9 cellular contexts compared by ENCODE assay signal in the genomic region with DNA sequence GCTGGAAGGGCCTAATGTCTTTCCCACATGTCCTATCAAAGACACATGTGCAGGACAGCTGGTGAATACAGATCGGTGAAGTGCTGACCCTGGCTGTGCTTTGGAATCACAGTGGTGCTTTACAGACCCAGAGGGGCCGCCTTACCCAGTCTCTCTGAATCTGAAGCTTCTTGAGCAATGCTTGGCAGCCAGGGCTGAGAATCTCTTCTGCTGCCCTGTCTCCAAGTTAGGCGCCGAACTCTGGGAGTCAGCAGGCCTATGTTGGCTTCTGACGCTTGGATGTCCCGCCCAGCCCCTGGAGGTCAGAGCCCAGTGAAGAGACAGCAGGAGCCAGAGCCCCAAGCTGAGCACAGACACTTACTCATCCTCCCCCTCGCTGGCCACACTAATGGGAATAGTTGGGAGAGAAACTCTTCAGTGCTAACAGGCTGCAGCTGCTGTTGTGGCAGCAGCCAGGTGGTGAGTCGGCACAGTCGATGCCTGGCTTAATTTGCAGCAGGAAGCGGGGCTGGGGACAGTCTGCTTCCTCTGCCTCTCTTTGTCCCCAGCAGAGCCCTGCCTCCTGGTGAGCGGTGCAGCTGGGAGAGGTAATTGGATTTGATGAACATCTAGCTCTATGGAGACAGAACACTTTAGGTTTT.
A peak's percentile ranks its signal among the peaks of the same experiment; 100 is the strongest.
DNase-seq lines count a peak whose midpoint lies in the region; ATAC-seq and TF ChIP-seq lines count a peak whose summit lies in the region.
"Had no signal": no experiment of that assay in that cellular context is flagged by ENCODE, and none has a peak within 500 bp of the region (broad histone marks: within the 10 kb centered on the region; RNA-seq: fewer than 3 reads in every experiment).

No MANE protein-coding gene starts in this region.

- intact Hi-C loops in cardiac septum (cut with DNase I) = loop anchor here (5.0 kb wide), 1 partner anchor 303 kb away; no protein-coding TSS in a partner anchor

- TF ChIP-seq CTCF in GM13977 (IDR thresholded peaks at IDR 0.05; ENCODE audit: extremely low read depth, insufficient read depth, missing control alignments) = no peak

- no peak overlapping the region for H3K27ac Mint-ChIP-seq in activated CD4-positive, alpha-beta T cell treated with anti-CD3 and anti-CD28 coated beads, Interleukin-2, amount 10 ng/mL, durations not matched to agents 7 days and 5 days

- H3K9me3 ChIP-seq in NT2/D1 (ENCODE audit: insufficient read depth, low read length) (no peaks in the 10 kb centered on the region), skeletal muscle satellite cell (replicated peaks; ENCODE audit: low read length) (no peaks in the 10 kb centered on the region)

- H3K4me3 Mint-ChIP-seq in activated CD4-positive, alpha-beta T cell treated with anti-CD3 and anti-CD28 coated beads, Interleukin-2, amount 10 ng/mL, durations not matched to agents 7 days and 5 days = no peak overlapping the region

- no peaks in the 10 kb centered on the region for H3K9me3 Mint-ChIP-seq in activated CD4-positive, alpha-beta T cell treated with anti-CD3 and anti-CD28 coated beads, Interleukin-2, amount 10 ng/mL, durations not matched to agents 7 days and 5 days

- POLR2A ChIA-PET in HEK293T (lab: Yijun Ruan, JAX) = no interaction called here
- POLR2A ChIA-PET in activated CD4-positive, alpha-beta T cell treated with anti-CD3 and anti-CD28 coated beads, Interleukin-2, amount 10 ng/mL, durations not matched to agents 7 days and 5 days (lab: Charles Lee) = no interaction called here

- no peak for ATAC-seq in HG02623 (IDR thresholded peaks at IDR 0.05; ENCODE audit: unreplicated experiment)

- no peaks in the 10 kb centered on the region for H3K27me3 Mint-ChIP-seq in activated CD4-positive, alpha-beta T cell treated with anti-CD3 and anti-CD28 coated beads, Interleukin-2, amount 10 ng/mL, durations not matched to agents 7 days and 5 days

- H3K36me3 ChIP-seq in NT2/D1 (ENCODE audit: insufficient read depth, insufficient read length, low read length) = no peaks in the 10 kb centered on the region
- H3K36me3 ChIP-seq in skeletal muscle satellite cell (ENCODE audit: insufficient read depth, low read length) = no peaks in the 10 kb centered on the region

- peak overlapping the region; percentile 6 for H3K9ac ChIP-seq in NT2/D1 (ENCODE audit: insufficient read length, low read depth)
- H3K9ac ChIP-seq in skeletal muscle satellite cell (ENCODE audit: low read depth, low read length) = peak overlapping the region; percentile 17
- H3K9ac ChIP-seq: KMS-11 had no signal

- H3K36me3 Mint-ChIP-seq in activated CD4-positive, alpha-beta T cell treated with anti-CD3 and anti-CD28 coated beads, Interleukin-2, amount 10 ng/mL, durations not matched to agents 7 days and 5 days (ENCODE audit: low read depth) = no peaks in the 10 kb centered on the region

- H3K4me1 Mint-ChIP-seq in activated CD4-positive, alpha-beta T cell treated with anti-CD3 and anti-CD28 coated beads, Interleukin-2, amount 10 ng/mL, durations not matched to agents 7 days and 5 days = peaks cover 25% of the 10 kb centered on the region

- in situ Hi-C loops in GM13977 (cut with MboI; ENCODE audit: low pct_unique_long_range_greater_than_20kb, low sequenced_read_pairs, unreplicated experiment) = no loop called here

- DNase-seq in HEK293T (ENCODE audit: extremely low spot score) (peak; percentile 13), NT2/D1 (ENCODE audit: low read depth, low spot score) (peak; percentile 68), cardiac septum (ENCODE audit: low spot score) (peak; percentile 81), mesenteric fat pad (ENCODE audit: low spot score) (no peak), GM13977 (ENCODE audit: low spot score) (no peak)
- DNase-seq in activated CD4-positive, alpha-beta T cell treated with anti-CD3 and anti-CD28 coated beads, Interleukin-2, amount 10 ng/mL, durations not matched to agents 7 days and 5 days = no peak

- H3K4me3 ChIP-seq in NT2/D1 (ENCODE audit: insufficient read length, low read depth) = no peak overlapping the region
- no peak overlapping the region for H3K4me3 ChIP-seq in skeletal muscle satellite cell (ENCODE audit: low read length)

- H3K4me1 ChIP-seq in NT2/D1 (ENCODE audit: insufficient read depth, insufficient read length) = peaks cover 19% of the 10 kb centered on the region
- peaks cover 24% of the 10 kb centered on the region for H3K4me1 ChIP-seq in skeletal muscle satellite cell (ENCODE audit: control insufficient read depth, insufficient read depth, low read length)

- H3K4me2 ChIP-seq in skeletal muscle satellite cell (ENCODE audit: low read length) = peak overlapping the region; percentile 23
- H3K4me2 ChIP-seq: KMS-11 had no signal

- CTCF ChIA-PET in HEK293T (lab: Yijun Ruan, JAX) = no interaction called here
- CTCF ChIA-PET in activated CD4-positive, alpha-beta T cell treated with anti-CD3 and anti-CD28 coated beads, Interleukin-2, amount 10 ng/mL, durations not matched to agents 7 days and 5 days (lab: Charles Lee) = no interaction called here

- H3K27me3 ChIP-seq in NT2/D1 (ENCODE audit: insufficient read depth, insufficient read length) = no peaks in the 10 kb centered on the region
- H3K27me3 ChIP-seq in skeletal muscle satellite cell (ENCODE audit: control insufficient read depth, insufficient read depth, low read length) = no peaks in the 10 kb centered on the region

TF ChIP-seq in HEK293T, 16 proteins besides CTCF, POLR2A, EP300 and RAD21:
- TF ChIP-seq CTBP1 (IDR thresholded peaks at IDR 0.05; ENCODE audit: borderline replicate concordance) = no peak
- no peak for TF ChIP-seq FOXA1 (IDR thresholded peaks at IDR 0.05)
- no peak for TF ChIP-seq NFRKB (IDR thresholded peaks at IDR 0.05)
- no peak for TF ChIP-seq FOXK2 (IDR thresholded peaks at IDR 0.05)
- TF ChIP-seq ZNF384 (IDR thresholded peaks at IDR 0.05) = no peak
- no peak for TF ChIP-seq L3MBTL2 (conservative IDR thresholded peaks at IDR 0.05)
- no peak for TF ChIP-seq ARNT (IDR thresholded peaks at IDR 0.05)
- no peak for TF ChIP-seq TARDBP (IDR thresholded peaks at IDR 0.05)
- no peak for TF ChIP-seq SUZ12 (IDR thresholded peaks at IDR 0.05)
- TF ChIP-seq SP1 (IDR thresholded peaks at IDR 0.05) = no peak
- TF ChIP-seq LEF1 (IDR thresholded peaks at IDR 0.05; ENCODE audit: borderline replicate concordance) = no peak
- no peak for TF ChIP-seq ELF4 (IDR thresholded peaks at IDR 0.05)
- TF ChIP-seq FOXM1 (IDR thresholded peaks at IDR 0.05; ENCODE audit: borderline replicate concordance) = no peak
- TF ChIP-seq HDGF (IDR thresholded peaks at IDR 0.05; ENCODE audit: borderline replicate concordance) = no peak
- TF ChIP-seq BHLHE40 (IDR thresholded peaks at IDR 0.05; ENCODE audit: borderline replicate concordance) = no peak
- TF ChIP-seq, protein P1, sequence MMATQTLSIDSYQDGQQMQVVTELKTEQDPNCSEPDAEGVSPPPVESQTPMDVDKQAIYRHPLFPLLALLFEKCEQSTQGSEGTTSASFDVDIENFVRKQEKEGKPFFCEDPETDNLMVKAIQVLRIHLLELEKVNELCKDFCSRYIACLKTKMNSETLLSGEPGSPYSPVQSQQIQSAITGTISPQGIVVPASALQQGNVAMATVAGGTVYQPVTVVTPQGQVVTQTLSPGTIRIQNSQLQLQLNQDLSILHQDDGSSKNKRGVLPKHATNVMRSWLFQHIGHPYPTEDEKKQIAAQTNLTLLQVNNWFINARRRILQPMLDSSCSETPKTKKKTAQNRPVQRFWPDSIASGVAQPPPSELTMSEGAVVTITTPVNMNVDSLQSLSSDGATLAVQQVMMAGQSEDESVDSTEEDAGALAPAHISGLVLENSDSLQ (IDR thresholded peaks at IDR 0.05) = no peak

Comparison
In these comparisons a context has a peak if more than half of its experiments do, and no peak if none do; other contexts are left out.
1. DNase-seq: peak in HEK293T (single experiment), NT2/D1 (single experiment) and cardiac septum (single experiment); none in mesenteric fat pad (single experiment), GM13977 (single experiment) and activated CD4-positive, alpha-beta T cell treated with anti-CD3 and anti-CD28 coated beads, Interleukin-2, amount 10 ng/mL, durations not matched to agents 7 days and 5 days (single experiment).